Comparison of ENCODE assay signal across 8 cellular contexts in the genomic region with DNA sequence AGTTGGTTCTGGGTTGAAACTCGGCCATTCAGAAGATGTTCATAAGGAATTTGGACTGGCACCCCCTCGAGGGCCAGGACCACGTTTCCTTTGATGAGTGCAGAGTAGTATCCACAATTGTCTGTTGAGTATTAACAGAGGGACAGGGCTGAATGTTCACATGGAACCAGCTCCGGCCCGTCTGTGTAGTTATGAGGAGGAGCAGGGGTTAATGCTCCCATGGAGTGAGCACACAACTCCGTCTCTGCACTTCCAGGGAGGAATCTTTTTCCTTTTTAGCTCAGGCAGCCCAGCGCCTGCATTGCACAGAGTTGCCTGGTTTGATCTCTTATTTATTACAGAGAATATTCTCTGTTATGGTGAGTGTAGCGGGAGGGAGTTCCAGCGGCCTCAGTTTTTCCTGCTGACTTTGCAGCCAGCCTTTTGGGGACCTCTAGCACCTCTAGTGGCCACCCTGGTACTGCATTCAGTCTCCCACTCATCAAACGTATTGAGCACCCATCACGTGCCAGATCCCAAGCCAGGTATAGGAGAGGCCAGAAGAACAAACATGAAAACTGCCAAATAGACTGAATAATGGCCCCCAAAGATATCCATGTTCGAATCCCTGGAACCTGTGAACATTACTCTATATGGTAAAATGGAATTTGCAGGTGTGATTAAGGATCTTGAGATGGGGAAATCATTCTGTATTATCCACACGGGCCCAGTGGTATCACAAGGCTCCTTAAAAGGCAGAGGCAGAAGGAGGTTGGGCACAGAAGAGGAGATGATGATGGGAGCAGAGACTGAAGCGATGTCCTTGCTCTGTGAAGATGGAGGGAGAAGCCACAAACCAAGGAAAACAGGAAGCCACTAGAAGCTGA.
DNase-seq lines count a peak whose midpoint lies in the region; ATAC-seq, FAIRE-seq and TF ChIP-seq lines count a peak whose summit lies in the region.

No MANE protein-coding gene starts in this region.

- no peaks in the 10 kb centered on the region for H3K9me3 Mint-ChIP-seq in activated CD4-positive, alpha-beta memory T cell treated with anti-CD3 and anti-CD28 coated beads, Interleukin-2, amount 10 ng/mL, durations not matched to agents 7 days and 5 days

- peak; percentile 58 for TF ChIP-seq CTCF in A549 (IDR thresholded peaks at IDR 0.05)

- CTCF ChIA-PET in A549 (lab: Yijun Ruan, JAX), result interaction anchor here (0.9 to 2.8 kb wide), 14 partner anchors 10 to 864 kb away, joined by 3 to 11 read pairs (median 4); a partner anchor contains a TSS
- CTCF ChIA-PET in activated CD4-positive, alpha-beta memory T cell treated with anti-CD3 and anti-CD28 coated beads, Interleukin-2, amount 10 ng/mL, durations not matched to agents 7 days and 5 days (lab: Charles Lee), result interaction anchor here (1.2 to 1.4 kb wide), 3 partner anchors 12 to 41 kb away, joined by 3 to 4 read pairs (median 4); no protein-coding TSS in a partner anchor

- TF ChIP-seq RAD21 in A549 (conservative IDR thresholded peaks at IDR 0.05 in 1 of 2, IDR thresholded peaks at IDR 0.05 in 1 of 2), result peak in 1 of 2 experiments; percentile 47; a peak in 4 of 5 replicates

- no peak overlapping the region for H2BK5ac ChIP-seq in mesendoderm (ENCODE audit: low read length)

- H3K4me1 ChIP-seq in A549 (no peaks in the 10 kb centered on the region), mesendoderm (ENCODE audit: control insufficient read depth, low read depth, low read length) (no peaks in the 10 kb centered on the region)
- H3K4me1 ChIP-seq in effector memory CD4-positive, alpha-beta T cell (ENCODE audit: control insufficient read depth, insufficient read depth, low read length, poor library complexity, severe bottlenecking), result no peaks in the 10 kb centered on the region

- TF ChIP-seq POLR2A in A549 (IDR thresholded peaks at IDR 0.05; ENCODE audit: low read length), result no peak
- TF ChIP-seq POLR2A in GM18505 (IDR thresholded peaks at IDR 0.05; ENCODE audit: borderline replicate concordance, extremely low read depth, insufficient read depth, insufficient read length), result no peak

- no peak overlapping the region for H3K4ac ChIP-seq in mesendoderm (ENCODE audit: low read depth, low read length)

- no peaks in the 10 kb centered on the region for H3K79me2 ChIP-seq in mesendoderm (ENCODE audit: control insufficient read depth, insufficient read depth, low read length)

- no peak overlapping the region for H3K4me3 Mint-ChIP-seq in activated CD4-positive, alpha-beta memory T cell treated with anti-CD3 and anti-CD28 coated beads, Interleukin-2, amount 10 ng/mL, durations not matched to agents 7 days and 5 days

- H3K23ac ChIP-seq in mesendoderm (ENCODE audit: low read length), result no peak overlapping the region

- no peak overlapping the region for H3K9ac ChIP-seq in mesendoderm (ENCODE audit: low read length)

- no peak overlapping the region for H3K27ac ChIP-seq in A549
- no peak overlapping the region for H3K27ac ChIP-seq in effector memory CD4-positive, alpha-beta T cell (ENCODE audit: insufficient read depth, low read length, poor library complexity, severe bottlenecking)
- H3K27ac ChIP-seq in mesendoderm (ENCODE audit: low read depth, low read length), result no peak overlapping the region

- no peaks in the 10 kb centered on the region for H3K36me3 Mint-ChIP-seq in activated CD4-positive, alpha-beta memory T cell treated with anti-CD3 and anti-CD28 coated beads, Interleukin-2, amount 10 ng/mL, durations not matched to agents 7 days and 5 days (ENCODE audit: low read depth)

- H3K18ac ChIP-seq in mesendoderm (ENCODE audit: low read length), result no peak overlapping the region

- no peak overlapping the region for H4K8ac ChIP-seq in mesendoderm (ENCODE audit: low read depth, low read length)

- no peak overlapping the region for H3K27ac Mint-ChIP-seq in activated CD4-positive, alpha-beta memory T cell treated with anti-CD3 and anti-CD28 coated beads, Interleukin-2, amount 10 ng/mL, durations not matched to agents 7 days and 5 days

- no peaks in the 10 kb centered on the region for H3K9me3 ChIP-seq in A549
- no peaks in the 10 kb centered on the region for H3K9me3 ChIP-seq in effector memory CD4-positive, alpha-beta T cell (ENCODE audit: control insufficient read depth, low read length)

- 10% methylated on average over 14 of the region's 14 CpGs for WGBS in A549 (ENCODE audit: missing lambda C conversion rate)
- WGBS in mesendoderm (ENCODE audit: extremely low coverage, insufficient coverage, low lambda C conversion rate), result no CpG with 5 or more reads among the region's 14 CpGs

- no peak for FAIRE-seq in A549 (lab: Jason Lieb, UNC)

- H3K4me1 Mint-ChIP-seq in activated CD4-positive, alpha-beta memory T cell treated with anti-CD3 and anti-CD28 coated beads, Interleukin-2, amount 10 ng/mL, durations not matched to agents 7 days and 5 days, result peaks cover 9% of the 10 kb centered on the region

- no peak overlapping the region for H2AK5ac ChIP-seq in mesendoderm (ENCODE audit: low read length)

- H3K27me3 Mint-ChIP-seq in activated CD4-positive, alpha-beta memory T cell treated with anti-CD3 and anti-CD28 coated beads, Interleukin-2, amount 10 ng/mL, durations not matched to agents 7 days and 5 days, result peaks cover 33% of the 10 kb centered on the region

- peak; percentile 62 to 92 for ATAC-seq in A549
- ATAC-seq in GM18505 (IDR thresholded peaks at IDR 0.05; ENCODE audit: unreplicated experiment), result no peak

- no peak overlapping the region for H2BK120ac ChIP-seq in mesendoderm (ENCODE audit: low read depth, low read length)

- DNase-seq in A549 (ENCODE audit: low read depth in 1 of 2, low spot score in 1 of 2), result peak; percentile 46 to 55
- peak; percentile 37 for DNase-seq in GM19240 (ENCODE audit: insufficient read length, low spot score)
- DNase-seq in NCI-H460 (ENCODE audit: extremely low read depth, low read depth), result peak; percentile 49
- DNase-seq in activated CD4-positive, alpha-beta memory T cell treated with anti-CD3 and anti-CD28 coated beads, Interleukin-2, amount 10 ng/mL, durations not matched to agents 7 days and 5 days, result peak; percentile 68
- DNase-seq in effector memory CD4-positive, alpha-beta T cell, result peak in 2 of 3 donors; percentile 17 to 36
- DNase-seq in mesendoderm, result peak; percentile 72
- peak; percentile 16 to 17 for DNase-seq in stimulated activated CD8-positive, alpha-beta memory T cell treated with anti-CD3 and anti-CD28 coated beads, Interleukin-4, amount 100 ng/mL, for 1 hour (ENCODE audit: low read depth in 2 of 2, low spot score in 1 of 2)

- H2BK15ac ChIP-seq in mesendoderm (replicated peaks; ENCODE audit: low read depth), result no peak overlapping the region

- H3K56ac ChIP-seq in mesendoderm (ENCODE audit: low read length), result no peak overlapping the region

- H3K79me1 ChIP-seq in mesendoderm (ENCODE audit: low read length), result no peaks in the 10 kb centered on the region

- H3K4me2 ChIP-seq in A549 (no peak overlapping the region), mesendoderm (ENCODE audit: low read length) (no peak overlapping the region)

- H3K36me3 ChIP-seq in effector memory CD4-positive, alpha-beta T cell (ENCODE audit: control insufficient read depth, insufficient read depth, low read length), result no peaks in the 10 kb centered on the region
- no peaks in the 10 kb centered on the region for H3K36me3 ChIP-seq in mesendoderm (ENCODE audit: control insufficient read depth, insufficient read depth, low read length)

- TF ChIP-seq EP300 in A549 (IDR thresholded peaks at IDR 0.05), result no peak

- H3K4me3 ChIP-seq in A549 (no peak overlapping the region), mesendoderm (ENCODE audit: low read length) (no peak overlapping the region)
- H3K4me3 ChIP-seq in effector memory CD4-positive, alpha-beta T cell (ENCODE audit: insufficient read depth, low read depth, low read length, poor library complexity, severe bottlenecking), result no peak overlapping the region

- POLR2A ChIA-PET in A549 (lab: Yijun Ruan, JAX), result no interaction called here
- POLR2A ChIA-PET in activated CD4-positive, alpha-beta memory T cell treated with anti-CD3 and anti-CD28 coated beads, Interleukin-2, amount 10 ng/mL, durations not matched to agents 7 days and 5 days (lab: Charles Lee), result no interaction called here

- no peaks in the 10 kb centered on the region for H3K27me3 ChIP-seq in effector memory CD4-positive, alpha-beta T cell (replicated peaks; ENCODE audit: control insufficient read depth, insufficient read depth, low read length, poor library complexity, severe bottlenecking)
- no peaks in the 10 kb centered on the region for H3K27me3 ChIP-seq in mesendoderm (ENCODE audit: insufficient read depth, low read length, poor library complexity)

- H4K5ac ChIP-seq in mesendoderm (ENCODE audit: low read length), result no peak overlapping the region

TF ChIP-seq in A549, 52 proteins besides CTCF, POLR2A, EP300 and RAD21 (continues in another document):
- TF ChIP-seq, protein P1, sequence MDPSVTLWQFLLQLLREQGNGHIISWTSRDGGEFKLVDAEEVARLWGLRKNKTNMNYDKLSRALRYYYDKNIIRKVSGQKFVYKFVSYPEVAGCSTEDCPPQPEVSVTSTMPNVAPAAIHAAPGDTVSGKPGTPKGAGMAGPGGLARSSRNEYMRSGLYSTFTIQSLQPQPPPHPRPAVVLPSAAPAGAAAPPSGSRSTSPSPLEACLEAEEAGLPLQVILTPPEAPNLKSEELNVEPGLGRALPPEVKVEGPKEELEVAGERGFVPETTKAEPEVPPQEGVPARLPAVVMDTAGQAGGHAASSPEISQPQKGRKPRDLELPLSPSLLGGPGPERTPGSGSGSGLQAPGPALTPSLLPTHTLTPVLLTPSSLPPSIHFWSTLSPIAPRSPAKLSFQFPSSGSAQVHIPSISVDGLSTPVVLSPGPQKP (IDR thresholded peaks at IDR 0.05; ENCODE audit: low read depth, low read length), result no peak
- TF ChIP-seq RCOR1 (IDR thresholded peaks at IDR 0.05; ENCODE audit: low read depth, low read length) (no peak), ZSCAN20 (CRISPR knock-in tag; IDR thresholded peaks at IDR 0.05) (no peak), ZNF302 (CRISPR knock-in tag; IDR thresholded peaks at IDR 0.05) (no peak), BHLHE40 (IDR thresholded peaks at IDR 0.05; ENCODE audit: low read depth, low read length) (peak; percentile 55; the same call in 1 of the 2 replicates), FOSL2 (IDR thresholded peaks at IDR 0.05) (no peak), FOSL2 (CRISPR knock-in tag; IDR thresholded peaks at IDR 0.05) (no peak), ZC3H11A (IDR thresholded peaks at IDR 0.05) (no peak), TP53 (CRISPR knock-in tag; IDR thresholded peaks at IDR 0.05) (no peak), KDM5A (IDR thresholded peaks at IDR 0.05) (no peak), NR3C1 (IDR thresholded peaks at IDR 0.05) (no peak), KDM1A (IDR thresholded peaks at IDR 0.05; ENCODE audit: low read depth) (no peak)
- TF ChIP-seq, protein P2, sequence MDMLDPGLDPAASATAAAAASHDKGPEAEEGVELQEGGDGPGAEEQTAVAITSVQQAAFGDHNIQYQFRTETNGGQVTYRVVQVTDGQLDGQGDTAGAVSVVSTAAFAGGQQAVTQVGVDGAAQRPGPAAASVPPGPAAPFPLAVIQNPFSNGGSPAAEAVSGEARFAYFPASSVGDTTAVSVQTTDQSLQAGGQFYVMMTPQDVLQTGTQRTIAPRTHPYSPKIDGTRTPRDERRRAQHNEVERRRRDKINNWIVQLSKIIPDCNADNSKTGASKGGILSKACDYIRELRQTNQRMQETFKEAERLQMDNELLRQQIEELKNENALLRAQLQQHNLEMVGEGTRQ (IDR thresholded peaks at IDR 0.05), result peak; percentile 47

Comparison
In these comparisons a context has a peak if more than half of its experiments do, and no peak if none do; other contexts are left out.
1. DNase-seq: peak in every context shown above with its lines; median percentile 72 in mesendoderm; 68 in activated CD4-positive, alpha-beta memory T cell treated with anti-CD3 and anti-CD28 coated beads, Interleukin-2, amount 10 ng/mL, durations not matched to agents 7 days and 5 days; 50 in A549; 49 in NCI-H460; 37 in GM19240; 26 in effector memory CD4-positive, alpha-beta T cell; 16 in stimulated activated CD8-positive, alpha-beta memory T cell treated with anti-CD3 and anti-CD28 coated beads, Interleukin-4, amount 100 ng/mL, for 1 hour.